Comparison of ENCODE assay signal across 19 cellular contexts in the genomic region with DNA sequence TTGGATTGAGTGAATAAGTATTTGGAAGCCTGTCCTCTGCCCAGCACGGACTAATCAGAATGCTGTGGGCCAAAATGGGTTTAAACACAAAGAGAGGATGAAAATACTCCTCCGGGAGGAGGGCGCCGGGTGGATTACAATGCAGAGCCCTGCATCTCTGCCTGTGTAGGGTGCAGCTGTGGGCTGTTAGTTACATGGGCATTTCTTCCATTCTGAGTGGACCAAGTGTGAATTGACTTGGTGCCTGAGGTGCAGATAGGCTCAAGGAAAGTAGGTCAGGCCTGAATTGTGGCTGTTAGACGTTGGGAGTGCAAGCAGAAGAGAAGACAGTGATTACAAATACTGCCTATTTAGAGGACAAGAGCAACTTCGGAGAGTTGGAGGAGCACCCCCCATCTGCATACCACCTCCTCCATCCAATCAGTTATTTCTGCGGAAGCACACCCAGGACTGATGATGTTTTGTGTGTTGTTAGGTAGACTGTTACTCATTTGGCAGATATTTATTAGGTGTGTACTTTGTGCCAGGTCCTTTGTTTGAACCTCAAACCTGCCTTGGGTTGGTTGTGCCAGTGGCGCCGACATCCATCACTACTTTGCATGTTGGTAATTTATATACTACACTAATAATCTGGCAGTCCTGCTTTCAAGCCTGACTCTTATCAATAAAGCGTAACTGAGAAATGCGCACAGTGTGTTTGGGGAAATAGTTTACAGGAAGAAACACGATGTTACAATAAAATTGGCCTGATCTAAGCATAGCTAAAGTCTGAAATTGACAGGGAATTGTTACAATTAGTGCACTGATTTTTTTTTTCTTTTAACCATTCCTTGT. TPM values are rescaled to one million over a fixed set of nuclear protein-coding genes. Genes with fewer than 3 reads are reported as not detected.
DNase-seq lines count a peak whose midpoint lies in the region; ATAC-seq and TF ChIP-seq lines count a peak whose summit lies in the region.
"Had no signal": no experiment of that assay in that cellular context is flagged by ENCODE, and none has a peak within 500 bp of the region (broad histone marks: within the 10 kb centered on the region; RNA-seq: fewer than 3 reads in every experiment).

No MANE protein-coding gene starts in this region.

- no peak for TF ChIP-seq POLR2A in gastroesophageal sphincter (IDR thresholded peaks at IDR 0.05)
- no peak for TF ChIP-seq POLR2A in upper lobe of left lung (IDR thresholded peaks at IDR 0.05)

- peaks cover 10% of the 10 kb centered on the region for H3K36me3 Mint-ChIP-seq in neural progenitor cell
- H3K36me3 Mint-ChIP-seq: CD14-positive monocyte had no signal

- DNase-seq in adipocyte (ENCODE audit: low read depth) (no peak), neural progenitor cell (ENCODE audit: low spot score) (peak; percentile 46), upper lobe of left lung (no peak), NOMO-1 treated with dmso at 0.1 percent for 144 hours (lab: John Stamatoyannopoulos, UW; ENCODE audit: unreplicated experiment) (no peak), NCI-H748 treated with DMSO at 0.1 percent for 48 hours (lab: John Stamatoyannopoulos, UW) (no peak)
- DNase-seq: activated CD4-positive, alpha-beta T cell treated with anti-CD3 and anti-CD28 coated beads, Interleukin-2, amount 10 ng/mL, durations not matched to agents 24 days and 14 days; activated T-cell treated with anti-CD3 and anti-CD28 coated beads, Interleukin-2, amount 50 U/mL, for 72 hours; DND-41; foreskin melanocyte; NCI-H2081 treated with DMSO at 0.1 percent for 48 hours; stimulated activated CD4-positive, alpha-beta T cell treated with anti-CD3 and anti-CD28 coated beads, Interleukin-2, amount 100 ng/mL, for 48 hours; trophoblast cell had no signal

- TF ChIP-seq EP300 in gastroesophageal sphincter (IDR thresholded peaks at IDR 0.05) = no peak
- no peak for TF ChIP-seq EP300 in upper lobe of left lung (IDR thresholded peaks at IDR 0.05)

- ATAC-seq in gastroesophageal sphincter = no peak
- no peak for ATAC-seq in upper lobe of left lung (ENCODE audit: low FRiP score in 2 of 2)
- no peak for ATAC-seq in HG03342 (IDR thresholded peaks at IDR 0.05; ENCODE audit: unreplicated experiment)
- ATAC-seq in GM18520 (IDR thresholded peaks at IDR 0.05; ENCODE audit: unreplicated experiment) = no peak
- ATAC-seq: activated T-cell treated with anti-CD3 and anti-CD28 coated beads, Interleukin-2, amount 50 U/mL, for 72 hours had no signal

- peaks cover 100% of the 10 kb centered on the region for H3K79me2 ChIP-seq in neural progenitor cell (ENCODE audit: low read depth)

- H3K4me3 ChIP-seq in adipocyte (ENCODE audit: low read length) (peak overlapping the region; percentile 75), gastroesophageal sphincter (no peak overlapping the region), neural progenitor cell (no peak overlapping the region), upper lobe of left lung (no peak overlapping the region)
- H3K4me3 ChIP-seq: prostate gland had no signal

- peaks cover 4% of the 10 kb centered on the region for H3K27me3 Mint-ChIP-seq in neural progenitor cell (ENCODE audit: insufficient read depth, low read depth)

- H3K9me3 ChIP-seq in adipocyte (ENCODE audit: control insufficient read depth, low read length) (no peaks in the 10 kb centered on the region), gastroesophageal sphincter (no peaks in the 10 kb centered on the region), neural progenitor cell (ENCODE audit: low read depth) (no peaks in the 10 kb centered on the region), upper lobe of left lung (no peaks in the 10 kb centered on the region)
- H3K9me3 ChIP-seq: prostate gland had no signal

- no peak overlapping the region for H3K27ac Mint-ChIP-seq in neural progenitor cell
- H3K27ac Mint-ChIP-seq: activated CD4-positive, alpha-beta T cell treated with anti-CD3 and anti-CD28 coated beads, Interleukin-2, amount 10 ng/mL, durations not matched to agents 24 days and 14 days; activated T-cell treated with anti-CD3 and anti-CD28 coated beads, Interleukin-2, amount 50 U/mL, for 72 hours; CD14-positive monocyte; T-helper 2 cell treated with Interferon-gamma antibody and Interleukin-4, amounts not matched to agents 5 μg/mL and 100 μg/mL, for 36 hours had no signal

- 45 to 55% methylated on average over 9 to 12 of the region's 12 CpGs for WGBS in gastroesophageal sphincter (ENCODE audit: low coverage in 1 of 2), 2 donors
- 62 to 73% methylated on average over 12 of the region's 12 CpGs for WGBS in upper lobe of left lung, 2 donors

- peaks cover 68% of the 10 kb centered on the region for H3K4me1 ChIP-seq in adipocyte (ENCODE audit: control insufficient read depth, insufficient read depth, low read length)
- H3K4me1 ChIP-seq in gastroesophageal sphincter = peaks cover 0 to 22% (median 0%) of the 10 kb centered on the region in 3 donors
- peaks cover 34% of the 10 kb centered on the region for H3K4me1 ChIP-seq in neural progenitor cell
- H3K4me1 ChIP-seq in upper lobe of left lung = peaks cover 4 to 16% (median 8%) of the 10 kb centered on the region in 4 donors
- H3K4me1 ChIP-seq: prostate gland had no signal

- no peak overlapping the region for H3K4me3 Mint-ChIP-seq in neural progenitor cell
- H3K4me3 Mint-ChIP-seq: activated CD4-positive, alpha-beta T cell treated with anti-CD3 and anti-CD28 coated beads, Interleukin-2, amount 10 ng/mL, durations not matched to agents 24 days and 14 days; activated T-cell treated with anti-CD3 and anti-CD28 coated beads, Interleukin-2, amount 50 U/mL, for 72 hours; CD14-positive monocyte; T-helper 2 cell treated with Interferon-gamma antibody and Interleukin-4, amounts not matched to agents 5 μg/mL and 100 μg/mL, for 36 hours had no signal

- H3K9me3 Mint-ChIP-seq in neural progenitor cell = peaks cover 4% of the 10 kb centered on the region
- H3K9me3 Mint-ChIP-seq: activated CD4-positive, alpha-beta T cell treated with anti-CD3 and anti-CD28 coated beads, Interleukin-2, amount 10 ng/mL, durations not matched to agents 24 days and 14 days; T-helper 2 cell treated with Interferon-gamma antibody and Interleukin-4, amounts not matched to agents 5 μg/mL and 100 μg/mL, for 36 hours had no signal

- no peak for TF ChIP-seq CTCF in gastroesophageal sphincter (IDR thresholded peaks at IDR 0.05)
- no peak for TF ChIP-seq CTCF in neural progenitor cell (IDR thresholded peaks at IDR 0.05)
- TF ChIP-seq CTCF in upper lobe of left lung (IDR thresholded peaks at IDR 0.05) = no peak

- H3K4me1 Mint-ChIP-seq in neural progenitor cell = peaks cover 22% of the 10 kb centered on the region
- H3K4me1 Mint-ChIP-seq: activated CD4-positive, alpha-beta T cell treated with anti-CD3 and anti-CD28 coated beads, Interleukin-2, amount 10 ng/mL, durations not matched to agents 24 days and 14 days; CD14-positive monocyte had no signal

- H3F3A ChIP-seq in neural progenitor cell (ENCODE audit: low read depth) = peaks cover 11% of the 10 kb centered on the region

- H3K9ac ChIP-seq in adipocyte (ENCODE audit: low read length) (peak overlapping the region; percentile 79), neural progenitor cell (no peak overlapping the region)

- H2AFZ ChIP-seq in neural progenitor cell (replicated peaks) = no peak overlapping the region

- H3K27me3 ChIP-seq in adipocyte (replicated peaks; ENCODE audit: control insufficient read depth, insufficient read depth, low read length) (no peaks in the 10 kb centered on the region), gastroesophageal sphincter (no peaks in the 10 kb centered on the region), neural progenitor cell (no peaks in the 10 kb centered on the region), upper lobe of left lung (no peaks in the 10 kb centered on the region)

- H3K36me3 ChIP-seq in adipocyte (ENCODE audit: control insufficient read depth, insufficient read depth, low read length, severe bottlenecking) (peaks cover under 1% of the 10 kb centered on the region), gastroesophageal sphincter (no peaks in the 10 kb centered on the region), neural progenitor cell (no peaks in the 10 kb centered on the region), upper lobe of left lung (no peaks in the 10 kb centered on the region)
- H3K36me3 ChIP-seq: prostate gland had no signal

- H3K27ac ChIP-seq in gastroesophageal sphincter (peak overlapping the region in 3 of 4 donors; percentile 12 to 49 (median 14)), neural progenitor cell (no peak overlapping the region), upper lobe of left lung (peak overlapping the region in 3 of 4 donors; percentile 26 to 64 (median 49))
- H3K27ac ChIP-seq: prostate gland had no signal

- peaks cover 78% of the 10 kb centered on the region for H4K20me1 ChIP-seq in neural progenitor cell (ENCODE audit: low read depth)

- H3K4me2 ChIP-seq in neural progenitor cell = peak overlapping the region; percentile 33

RNA-seq across cellular contexts. Expression of a gene that starts 33.0 kb away (rescaled TPM):
- total RNA-seq in gastroesophageal sphincter (10 to 100 TPM; 48.7 to 81.9 (median 52.8) TPM), neural progenitor cell (ENCODE audit: low replicate concordance) (65.1 and 65.3 TPM in 2 replicates), upper lobe of left lung (100 to 1,000 TPM in 1 of 6 donors, 10 to 100 TPM in 5; 58.7 to 101 (median 68.8) TPM)
- total RNA-seq: HT-29 had no signal
